In genomic region chr11:67438121-67438902, GRCh38 we compare ENCODE assay signal across 9 cellular contexts. TPM values are rescaled to one million over a fixed set of nuclear protein-coding genes. Genes with fewer than 3 reads are reported as not detected.
DNase-seq lines count a peak whose midpoint lies in the region; ATAC-seq and TF ChIP-seq lines count a peak whose summit lies in the region.
"Had no signal": no experiment of that assay in that cellular context is flagged by ENCODE, and none has a peak within 500 bp of the region (broad histone marks: within the 10 kb centered on the region; RNA-seq: fewer than 3 reads in every experiment).

No MANE protein-coding gene starts in this region.

- peaks cover 0 to 72% (median 9%) of the 10 kb centered on the region in 3 donors for H3K4me1 ChIP-seq in gastroesophageal sphincter

- peak overlapping the region; percentile 96 for H3K27ac Mint-ChIP-seq in activated CD8-positive, alpha-beta T cell treated with anti-CD3 and anti-CD28 coated beads, Interleukin-2, amount 10 ng/mL, durations not matched to agents 7 days and 5 days

- H3K4me3 ChIP-seq in gastroesophageal sphincter = peak overlapping the region in 1 of 2 donors; percentile 27

- TF ChIP-seq CTCF in gastroesophageal sphincter (IDR thresholded peaks at IDR 0.05) = no peak

- peak overlapping the region; percentile 84 for H3K4me3 Mint-ChIP-seq in activated CD8-positive, alpha-beta T cell treated with anti-CD3 and anti-CD28 coated beads, Interleukin-2, amount 10 ng/mL, durations not matched to agents 7 days and 5 days

- no CpG with 5 or more reads among the region's 42 CpGs for WGBS in gastroesophageal sphincter (ENCODE audit: low coverage in 1 of 2), 2 donors

- H3K36me3 ChIP-seq in gastroesophageal sphincter = peaks cover 0 to 85% of the 10 kb centered on the region in 2 donors

- peaks cover 58% of the 10 kb centered on the region for H3K4me1 Mint-ChIP-seq in activated CD8-positive, alpha-beta T cell treated with anti-CD3 and anti-CD28 coated beads, Interleukin-2, amount 10 ng/mL, durations not matched to agents 7 days and 5 days (ENCODE audit: low read depth)

- no peaks in the 10 kb centered on the region for H3K27me3 ChIP-seq in gastroesophageal sphincter

- POLR2A ChIA-PET in activated CD8-positive, alpha-beta T cell treated with anti-CD3 and anti-CD28 coated beads, Interleukin-2, amount 10 ng/mL, durations not matched to agents 7 days and 5 days (lab: Charles Lee) = interaction anchor here (1.0 to 8.9 kb wide), 25 partner anchors 7 to 200 kb away, joined by 3 to 109 read pairs (median 9); partner anchors contain the start of genes AIP, CABP4, CDK2AP2 and GPR152

- H3K36me3 Mint-ChIP-seq in activated CD8-positive, alpha-beta T cell treated with anti-CD3 and anti-CD28 coated beads, Interleukin-2, amount 10 ng/mL, durations not matched to agents 7 days and 5 days (ENCODE audit: low read depth) = peaks cover 67% of the 10 kb centered on the region

- H3K9me3 ChIP-seq in gastroesophageal sphincter = no peaks in the 10 kb centered on the region

- no peaks in the 10 kb centered on the region for H3K9me3 Mint-ChIP-seq in activated CD8-positive, alpha-beta T cell treated with anti-CD3 and anti-CD28 coated beads, Interleukin-2, amount 10 ng/mL, durations not matched to agents 7 days and 5 days (ENCODE audit: insufficient read depth)

- peak overlapping the region in 3 of 4 donors; percentile 50 to 66 (median 60) for H3K27ac ChIP-seq in gastroesophageal sphincter

- ATAC-seq in HG02885 (IDR thresholded peaks at IDR 0.05; ENCODE audit: poor library complexity, unreplicated experiment) = peak; percentile 37
- peak; percentile 63 for ATAC-seq in activated CD8-positive, alpha-beta T cell treated with anti-CD3 and anti-CD28 coated beads, Interleukin-2, amount 10 ng/mL, durations not matched to agents 7 days and 5 days
- ATAC-seq in gastroesophageal sphincter = no peak
- ATAC-seq in GM18498 (IDR thresholded peaks at IDR 0.05; ENCODE audit: unreplicated experiment) = no peak
- ATAC-seq in HG02870 (IDR thresholded peaks at IDR 0.05; ENCODE audit: unreplicated experiment) = no peak

- TF ChIP-seq POLR2A in gastroesophageal sphincter (IDR thresholded peaks at IDR 0.05) = no peak

- CTCF ChIA-PET in activated CD8-positive, alpha-beta T cell treated with anti-CD3 and anti-CD28 coated beads, Interleukin-2, amount 10 ng/mL, durations not matched to agents 7 days and 5 days (lab: Charles Lee) = interaction anchor here (0.8 to 3.0 kb wide), 25 partner anchors 10 to 191 kb away, joined by 3 to 21 read pairs (median 6); partner anchors contain the start of genes PITPNM1, POLD4, PPP1CA and RAD9A

- no peaks in the 10 kb centered on the region for H3K27me3 Mint-ChIP-seq in activated CD8-positive, alpha-beta T cell treated with anti-CD3 and anti-CD28 coated beads, Interleukin-2, amount 10 ng/mL, durations not matched to agents 7 days and 5 days (ENCODE audit: low read depth)

- TF ChIP-seq EP300 in gastroesophageal sphincter (IDR thresholded peaks at IDR 0.05) = no peak

- peak; percentile 90 for DNase-seq in activated CD8-positive, alpha-beta T cell treated with anti-CD3 and anti-CD28 coated beads, Interleukin-2, amount 10 ng/mL, durations not matched to agents 7 days and 5 days
- peak; percentile 88 for DNase-seq in stimulated activated CD8-positive, alpha-beta memory T cell treated with anti-CD3 and anti-CD28 coated beads, Interleukin-4, amount 100 ng/mL, for 48 hours
- no peak for DNase-seq in DMS 273 treated with DMSO at 0.1 percent for 48 hours (lab: John Stamatoyannopoulos, UW)
- DNase-seq in NCI-H748 (lab: John Stamatoyannopoulos, UW; ENCODE audit: unreplicated experiment) = no peak
- DNase-seq: NCI-H748 treated with DMSO at 0.1 percent for 48 hours had no signal

RNA-seq across cellular contexts. Expression of gene PTPRCAP, which starts 0.8 kb away (rescaled TPM):
- 100 to 1,000 TPM; 445 to 447 TPM for total RNA-seq in activated CD8-positive, alpha-beta T cell treated with anti-CD3 and anti-CD28 coated beads, Interleukin-2, amount 10 ng/mL, durations not matched to agents 7 days and 5 days
- total RNA-seq in gastroesophageal sphincter = 1 to 10 TPM; 3.5 to 6.4 (median 4.2) TPM

RNA-seq across cellular contexts. Expression of gene CORO1B, which starts 5.0 kb away (rescaled TPM):
- total RNA-seq in activated CD8-positive, alpha-beta T cell treated with anti-CD3 and anti-CD28 coated beads, Interleukin-2, amount 10 ng/mL, durations not matched to agents 7 days and 5 days = 100 to 1,000 TPM; 157 to 169 TPM
- total RNA-seq in gastroesophageal sphincter = 10 to 100 TPM; 48.3 to 82.4 (median 67.6) TPM

RNA-seq across cellular contexts. Expression of gene RPS6KB2, which starts 10.0 kb away (rescaled TPM):
- total RNA-seq in activated CD8-positive, alpha-beta T cell treated with anti-CD3 and anti-CD28 coated beads, Interleukin-2, amount 10 ng/mL, durations not matched to agents 7 days and 5 days = 10 to 100 TPM; 64.0 to 66.9 TPM
- 10 to 100 TPM; 35.8 to 49.7 (median 45.6) TPM for total RNA-seq in gastroesophageal sphincter

RNA-seq across cellular contexts. Expression of gene GPR152, which starts 14.2 kb away (rescaled TPM):
- total RNA-seq in activated CD8-positive, alpha-beta T cell treated with anti-CD3 and anti-CD28 coated beads, Interleukin-2, amount 10 ng/mL, durations not matched to agents 7 days and 5 days = not detected
- total RNA-seq in gastroesophageal sphincter = not detected

RNA-seq across cellular contexts. Expression of gene CABP4, which starts 16.8 kb away (rescaled TPM):
- total RNA-seq in activated CD8-positive, alpha-beta T cell treated with anti-CD3 and anti-CD28 coated beads, Interleukin-2, amount 10 ng/mL, durations not matched to agents 7 days and 5 days = 1 to 10 TPM; 1.6 to 1.9 TPM
- 1 to 10 TPM in 1 of 4 donors, under 1 TPM in 3; 0.13 to 2.4 (median 0.77) TPM for total RNA-seq in gastroesophageal sphincter

Comparison
In these comparisons a context has a peak if more than half of its experiments do, and no peak if none do; other contexts are left out.
1. ATAC-seq: peak in HG02885 (single experiment) and activated CD8-positive, alpha-beta T cell treated with anti-CD3 and anti-CD28 coated beads, Interleukin-2, amount 10 ng/mL, durations not matched to agents 7 days and 5 days (single experiment); none in gastroesophageal sphincter (single experiment), GM18498 (single experiment) and HG02870 (single experiment).
2. DNase-seq: peak in activated CD8-positive, alpha-beta T cell treated with anti-CD3 and anti-CD28 coated beads, Interleukin-2, amount 10 ng/mL, durations not matched to agents 7 days and 5 days (single experiment) and stimulated activated CD8-positive, alpha-beta memory T cell treated with anti-CD3 and anti-CD28 coated beads, Interleukin-4, amount 100 ng/mL, for 48 hours (single experiment); none in DMS 273 treated with DMSO at 0.1 percent for 48 hours (single experiment) and NCI-H748 (single experiment).
3. RNA of gene PTPRCAP, which starts 0.8 kb away (total RNA-seq): 445 to 447 TPM in activated CD8-positive, alpha-beta T cell treated with anti-CD3 and anti-CD28 coated beads, Interleukin-2, amount 10 ng/mL, durations not matched to agents 7 days and 5 days; 3.5 to 6.4 TPM in gastroesophageal sphincter; every median in the first group is over 10 times any median in the second.